Comparison of ENCODE assay signal across 8 cellular contexts in genomic region chr19:14048439-14049153, GRCh38. TPM values are rescaled to one million over a fixed set of nuclear protein-coding genes. Genes with fewer than 3 reads are reported as not detected.
DNase-seq lines count a peak whose midpoint lies in the region; ATAC-seq, FAIRE-seq and TF ChIP-seq lines count a peak whose summit lies in the region.

No MANE protein-coding gene starts in this region.

- in situ Hi-C loops in KBM-7 (cut with MboI; ENCODE audit: low pct_unique_long_range_greater_than_20kb, low sequenced_read_pairs) = no loop called here

- no peaks in the 10 kb centered on the region for H3K79me1 ChIP-seq in mesendoderm (ENCODE audit: low read length)

- H3K4ac ChIP-seq in mesendoderm (ENCODE audit: low read depth, low read length) = no peak overlapping the region

- no peak overlapping the region for H3K27ac ChIP-seq in mesendoderm (ENCODE audit: low read depth, low read length)

- H3K27me3 Mint-ChIP-seq in stimulated activated naive B cell treated with anti-CD40 and anti-IgM and Interleukin-4, amounts not matched to agents 10 μg/mL and 1 μg/mL and 100 μg/mL, for 72 hours = no peaks in the 10 kb centered on the region

- H3K9me3 Mint-ChIP-seq in stimulated activated naive B cell treated with anti-CD40 and anti-IgM and Interleukin-4, amounts not matched to agents 10 μg/mL and 1 μg/mL and 100 μg/mL, for 72 hours = peaks cover 2 to 3% of the 10 kb centered on the region in 2 donors

- no peaks in the 10 kb centered on the region for H3K79me2 ChIP-seq in mesendoderm (ENCODE audit: control insufficient read depth, insufficient read depth, low read length)

- H3K23ac ChIP-seq in mesendoderm (ENCODE audit: low read length) = no peak overlapping the region

- no peak overlapping the region for H3K4me3 Mint-ChIP-seq in stimulated activated naive B cell treated with anti-CD40 and anti-IgM and Interleukin-4, amounts not matched to agents 10 μg/mL and 1 μg/mL and 100 μg/mL, for 72 hours

- no peaks in the 10 kb centered on the region for H3K4me1 ChIP-seq in mesendoderm (ENCODE audit: control insufficient read depth, low read depth, low read length)

- peak; percentile 82 for DNase-seq in D721Med (ENCODE audit: insufficient read length, low spot score)
- peak; percentile 83 for DNase-seq in KBM-7
- peak; percentile 48 to 73 (median 66) for DNase-seq in activated CD4-positive, CD25-positive, alpha-beta regulatory T cell (lab: John Stamatoyannopoulos, UW)
- DNase-seq in central memory CD4-positive, alpha-beta T cell = peak; percentile 61
- peak; percentile 85 for DNase-seq in mesendoderm
- DNase-seq in stimulated activated naive B cell treated with anti-CD40 and anti-IgM and Interleukin-4, amounts not matched to agents 10 μg/mL and 1 μg/mL and 100 μg/mL, for 72 hours = peak; percentile 33
- DNase-seq in DMS79 (lab: John Stamatoyannopoulos, UW) = no peak
- DNase-seq in hippocampal formation (lab: John Stamatoyannopoulos, UW) = no peak

- H2BK15ac ChIP-seq in mesendoderm (replicated peaks; ENCODE audit: low read depth) = no peak overlapping the region

- WGBS in mesendoderm (ENCODE audit: extremely low coverage, insufficient coverage, low lambda C conversion rate) = no CpG with 5 or more reads among the region's 8 CpGs

- no peak overlapping the region for H4K8ac ChIP-seq in mesendoderm (ENCODE audit: low read depth, low read length)

- H2AK5ac ChIP-seq in mesendoderm (ENCODE audit: low read length) = no peak overlapping the region

- H3K36me3 ChIP-seq in mesendoderm (ENCODE audit: control insufficient read depth, insufficient read depth, low read length) = no peaks in the 10 kb centered on the region

- no peak overlapping the region for H3K4me2 ChIP-seq in mesendoderm (ENCODE audit: low read length)

- H3K4me1 Mint-ChIP-seq in stimulated activated naive B cell treated with anti-CD40 and anti-IgM and Interleukin-4, amounts not matched to agents 10 μg/mL and 1 μg/mL and 100 μg/mL, for 72 hours = peaks cover 0 to 12% of the 10 kb centered on the region in 2 donors

- no peak overlapping the region for H3K9ac ChIP-seq in mesendoderm (ENCODE audit: low read length)

- no peak overlapping the region for H4K5ac ChIP-seq in mesendoderm (ENCODE audit: low read length)

- peak; percentile 53 for TF ChIP-seq CTCF in D721Med (IDR thresholded peaks at IDR 0.05; ENCODE audit: insufficient read depth, missing control alignments)

- no peak overlapping the region for H3K4me3 ChIP-seq in mesendoderm (ENCODE audit: low read length)

- no peak overlapping the region for H2BK120ac ChIP-seq in mesendoderm (ENCODE audit: low read depth, low read length)

- no peak for FAIRE-seq in D721Med (lab: Jason Lieb, UNC)

- H3K27me3 ChIP-seq in mesendoderm (ENCODE audit: insufficient read depth, low read length, poor library complexity) = no peaks in the 10 kb centered on the region

- peak; percentile 79 to 82 for ATAC-seq in stimulated activated naive B cell treated with anti-CD40 and anti-IgM and Interleukin-4, amounts not matched to agents 10 μg/mL and 1 μg/mL and 100 μg/mL, for 72 hours (replicated peaks)

- peak overlapping the region; percentile 56 for H3K27ac Mint-ChIP-seq in stimulated activated naive B cell treated with anti-CD40 and anti-IgM and Interleukin-4, amounts not matched to agents 10 μg/mL and 1 μg/mL and 100 μg/mL, for 72 hours

- H3K36me3 Mint-ChIP-seq in stimulated activated naive B cell treated with anti-CD40 and anti-IgM and Interleukin-4, amounts not matched to agents 10 μg/mL and 1 μg/mL and 100 μg/mL, for 72 hours = peaks cover 35 to 54% of the 10 kb centered on the region in 2 donors

- H3K56ac ChIP-seq in mesendoderm (ENCODE audit: low read length) = no peak overlapping the region

- H3K18ac ChIP-seq in mesendoderm (ENCODE audit: low read length) = no peak overlapping the region

- no peak overlapping the region for H2BK5ac ChIP-seq in mesendoderm (ENCODE audit: low read length)

RNA-seq across cellular contexts. Expression of gene PALM3, which starts 13.3 kb away (rescaled TPM):
- polyA plus RNA-seq in mesendoderm (2013, experiment 1 of 2) = 11.7 TPM
- 11.4 TPM for polyA plus RNA-seq in mesendoderm (2013, experiment 2 of 2)

RNA-seq across cellular contexts. Expression of gene IL27RA, which starts 17.0 kb away (rescaled TPM):
- polyA plus RNA-seq in mesendoderm (2013, experiment 1 of 2) = 6.1 TPM
- 5.8 TPM for polyA plus RNA-seq in mesendoderm (2013, experiment 2 of 2)

RNA-seq across cellular contexts. Expression of gene RLN3, which starts 20.6 kb away (rescaled TPM):
- polyA plus RNA-seq in mesendoderm (2013, experiment 1 of 2) = not detected
- polyA plus RNA-seq in mesendoderm (2013, experiment 2 of 2) = not detected

RNA-seq across cellular contexts. Expression of gene MISP3, which starts 24.0 kb away (rescaled TPM):
- 0.08 TPM for polyA plus RNA-seq in mesendoderm (2013, experiment 1 of 2)
- polyA plus RNA-seq in mesendoderm (2013, experiment 2 of 2) = 0.10 TPM

RNA-seq across cellular contexts. Expression of gene C19orf67, which starts 37.0 kb away (rescaled TPM):
- polyA plus RNA-seq in mesendoderm (2013, experiment 1 of 2) = not detected
- polyA plus RNA-seq in mesendoderm (2013, experiment 2 of 2) = 0.10 TPM

Comparison
In these comparisons a context has a peak if more than half of its experiments do, and no peak if none do; other contexts are left out.
1. DNase-seq: peak in D721Med (single experiment), KBM-7 (single experiment), activated CD4-positive, CD25-positive, alpha-beta regulatory T cell (4 of 4), central memory CD4-positive, alpha-beta T cell (single experiment), mesendoderm (single experiment) and stimulated activated naive B cell treated with anti-CD40 and anti-IgM and Interleukin-4, amounts not matched to agents 10 μg/mL and 1 μg/mL and 100 μg/mL, for 72 hours (single experiment); none in DMS79 (single experiment) and hippocampal formation (0 of 2).